11 cellular contexts compared by ENCODE assay signal in genomic region chr20:9397928-9398327, GRCh38.
A peak's percentile ranks its signal among the peaks of the same experiment; 100 is the strongest.
DNase-seq lines count a peak whose midpoint lies in the region; ATAC-seq and TF ChIP-seq lines count a peak whose summit lies in the region.
"Had no signal": no experiment of that assay in that cellular context is flagged by ENCODE, and none has a peak within 500 bp of the region (broad histone marks: within the 10 kb centered on the region; RNA-seq: fewer than 3 reads in every experiment).

No MANE protein-coding gene starts in this region.

- H3K4me3 Mint-ChIP-seq in progenitor cell of endocrine pancreas (ENCODE audit: low read depth) = no peak overlapping the region
- H3K4me3 Mint-ChIP-seq: endodermal cell had no signal

- H3K4me1 Mint-ChIP-seq in progenitor cell of endocrine pancreas (ENCODE audit: low read depth) = no peaks in the 10 kb centered on the region
- H3K4me1 Mint-ChIP-seq: endodermal cell had no signal

- H3K27me3 Mint-ChIP-seq in progenitor cell of endocrine pancreas = no peaks in the 10 kb centered on the region

- no peak for TF ChIP-seq CTCF in progenitor cell of endocrine pancreas (IDR thresholded peaks at IDR 0.05; ENCODE audit: unreplicated experiment)

- peak; percentile 67 for DNase-seq in Ammon's horn (ENCODE audit: low spot score)
- peak; percentile 79 for DNase-seq in SKM-1 treated with dmso at 0.1 percent for 144 hours (lab: John Stamatoyannopoulos, UW; ENCODE audit: unreplicated experiment)
- DNase-seq in progenitor cell of endocrine pancreas (ENCODE audit: low spot score, unreplicated experiment) = no peak
- DNase-seq in middle frontal gyrus (ENCODE audit: extremely low spot score, low spot score) = no peak
- DNase-seq in EL = no peak
- DNase-seq: endodermal cell, HCEC 1CT, mesenchymal stem cell had no signal

- H3K9me3 Mint-ChIP-seq in progenitor cell of endocrine pancreas (ENCODE audit: low read depth) = no peaks in the 10 kb centered on the region
- H3K9me3 Mint-ChIP-seq: endodermal cell had no signal

- no peak overlapping the region for H3K27ac Mint-ChIP-seq in progenitor cell of endocrine pancreas
- H3K27ac Mint-ChIP-seq: endodermal cell had no signal

- H3K36me3 Mint-ChIP-seq in progenitor cell of endocrine pancreas (ENCODE audit: insufficient read depth) = no peaks in the 10 kb centered on the region

- ATAC-seq in GM19452 (IDR thresholded peaks at IDR 0.05; ENCODE audit: unreplicated experiment) = peak; percentile 90
- ATAC-seq in HG03095 (IDR thresholded peaks at IDR 0.05; ENCODE audit: unreplicated experiment) = peak; percentile 91
- ATAC-seq in esophagus mucosa = no peak

Comparison
In these comparisons a context has a peak if more than half of its experiments do, and no peak if none do; other contexts are left out.
1. DNase-seq: peak in Ammon's horn (single experiment) and SKM-1 treated with dmso at 0.1 percent for 144 hours (single experiment); none in progenitor cell of endocrine pancreas (single experiment), middle frontal gyrus (single experiment) and EL (single experiment).